Comparison of ENCODE assay signal across 8 cellular contexts in genomic region chr1:231866392-231867331, GRCh38.
DNase-seq lines count a peak whose midpoint lies in the region; ATAC-seq and TF ChIP-seq lines count a peak whose summit lies in the region.

No MANE protein-coding gene starts in this region.

- peaks cover 17% of the 10 kb centered on the region for H3K4me1 ChIP-seq in lower lobe of right lung

- ATAC-seq in natural killer cell: peak; percentile 59 to 72 (median 61)
- ATAC-seq in natural killer cell treated with Interleukin-12 subunit alpha and Interleukin-12 subunit beta and Interleukin-15 and Interleukin-18, amount 100 ng/mL, for 72 hours: no peak
- ATAC-seq in lower lobe of right lung: peak; percentile 62 to 67
- no peak for ATAC-seq in GM21447 (IDR thresholded peaks at IDR 0.05; ENCODE audit: unreplicated experiment)

- peak overlapping the region in 1 of 2 donors; percentile 11 for H3K27ac Mint-ChIP-seq in natural killer cell
- H3K27ac Mint-ChIP-seq in natural killer cell treated with Interleukin-12 subunit alpha and Interleukin-12 subunit beta and Interleukin-15 and Interleukin-18, amount 100 ng/mL, for 72 hours: no peak overlapping the region

- intact Hi-C loops in natural killer cell (cut with micrococcal nuclease) (loop anchor here (5.0 to 10.0 kb wide), 5 partner anchors 51 to 1378 kb away; no protein-coding TSS in a partner anchor), lower lobe of right lung (cut with DNase I) (no loop called here)

- peak; percentile 43 for DNase-seq in natural killer cell
- DNase-seq in natural killer cell treated with Interleukin-12 subunit alpha and Interleukin-12 subunit beta and Interleukin-15 and Interleukin-18, amount 100 ng/mL, for 72 hours (ENCODE audit: low spot score): no peak
- DNase-seq in NCI-H2171 (lab: John Stamatoyannopoulos, UW): peak; percentile 44
- DNase-seq in activated CD4-positive, alpha-beta T cell treated with anti-CD3 and anti-CD28 coated beads for 48 hours: peak; percentile 64
- peak; percentile 50 for DNase-seq in dedifferentiated amniotic fluid mesenchymal stem cell (ENCODE audit: extremely low spot score)
- peak; percentile 53 for DNase-seq in lower lobe of right lung
- peak; percentile 13 for DNase-seq in stimulated activated CD8-positive, alpha-beta memory T cell treated with anti-CD3 and anti-CD28 coated beads, Interleukin-15, amount 100 ng/mL, for 24 hours (ENCODE audit: low read depth)

- H3K9me3 ChIP-seq in lower lobe of right lung: no peaks in the 10 kb centered on the region

- no peaks in the 10 kb centered on the region for H3K36me3 ChIP-seq in lower lobe of right lung

- peaks cover 34 to 40% of the 10 kb centered on the region in 2 donors for H3K4me1 Mint-ChIP-seq in natural killer cell
- H3K4me1 Mint-ChIP-seq in natural killer cell treated with Interleukin-12 subunit alpha and Interleukin-12 subunit beta and Interleukin-15 and Interleukin-18, amount 100 ng/mL, for 72 hours (ENCODE audit: low read depth in 2 of 2): peaks cover 15 to 30% of the 10 kb centered on the region in 2 donors

- no peak overlapping the region for H3K4me3 Mint-ChIP-seq in natural killer cell
- no peak overlapping the region for H3K4me3 Mint-ChIP-seq in natural killer cell treated with Interleukin-12 subunit alpha and Interleukin-12 subunit beta and Interleukin-15 and Interleukin-18, amount 100 ng/mL, for 72 hours

- TF ChIP-seq CTCF in natural killer cell (IDR thresholded peaks at IDR 0.05) (peak; percentile 95), lower lobe of right lung (IDR thresholded peaks at IDR 0.05) (peak; percentile 84)

- no peaks in the 10 kb centered on the region for H3K36me3 Mint-ChIP-seq in natural killer cell
- H3K36me3 Mint-ChIP-seq in natural killer cell treated with Interleukin-12 subunit alpha and Interleukin-12 subunit beta and Interleukin-15 and Interleukin-18, amount 100 ng/mL, for 72 hours: no peaks in the 10 kb centered on the region

- no peak overlapping the region for H3K27ac ChIP-seq in lower lobe of right lung

- H3K27me3 ChIP-seq in lower lobe of right lung (ENCODE audit: low read depth): no peaks in the 10 kb centered on the region

- no peaks in the 10 kb centered on the region for H3K27me3 Mint-ChIP-seq in natural killer cell (ENCODE audit: low read depth in 2 of 2)
- no peaks in the 10 kb centered on the region for H3K27me3 Mint-ChIP-seq in natural killer cell treated with Interleukin-12 subunit alpha and Interleukin-12 subunit beta and Interleukin-15 and Interleukin-18, amount 100 ng/mL, for 72 hours

- H3K4me3 ChIP-seq in lower lobe of right lung: no peak overlapping the region

- H3K9me3 Mint-ChIP-seq in natural killer cell: no peaks in the 10 kb centered on the region
- no peaks in the 10 kb centered on the region for H3K9me3 Mint-ChIP-seq in natural killer cell treated with Interleukin-12 subunit alpha and Interleukin-12 subunit beta and Interleukin-15 and Interleukin-18, amount 100 ng/mL, for 72 hours

Comparison
In these comparisons a context has a peak if more than half of its experiments do, and no peak if none do; other contexts are left out.
1. ATAC-seq: peak in natural killer cell (3 of 3) and lower lobe of right lung (2 of 2); none in natural killer cell treated with Interleukin-12 subunit alpha and Interleukin-12 subunit beta and Interleukin-15 and Interleukin-18, amount 100 ng/mL, for 72 hours (0 of 2) and GM21447 (single experiment).